In genomic region chr4:56424697-56425514, GRCh38 we compare ENCODE assay signal across 8 cellular contexts. TPM values are rescaled to one million over a fixed set of nuclear protein-coding genes. Genes with fewer than 3 reads are reported as not detected.
DNase-seq lines count a peak whose midpoint lies in the region; TF ChIP-seq lines count a peak whose summit lies in the region.

No MANE protein-coding gene starts in this region.

- H3K27me3 ChIP-seq in Loucy (ENCODE audit: insufficient read depth, low read length, poor library complexity, severe bottlenecking) (no peaks in the 10 kb centered on the region), adrenal gland (no peaks in the 10 kb centered on the region), testis (no peaks in the 10 kb centered on the region)

- peaks cover 42% of the 10 kb centered on the region for H4K20me1 ChIP-seq in Loucy (ENCODE audit: insufficient read depth, low read length, poor library complexity, severe bottlenecking)

- H3K4me3 ChIP-seq in Loucy (ENCODE audit: low read length, poor library complexity, severe bottlenecking) (no peak overlapping the region), adrenal gland (no peak overlapping the region), testis (no peak overlapping the region)

- no peak overlapping the region for H3K27ac ChIP-seq in adrenal gland
- no peak overlapping the region for H3K27ac ChIP-seq in testis

- H3K79me2 ChIP-seq in Loucy (ENCODE audit: insufficient read depth, low read length), result peaks cover 98% of the 10 kb centered on the region

- peak overlapping the region; percentile 34 for H3K4me2 ChIP-seq in Loucy (ENCODE audit: low read depth, low read length, poor library complexity, severe bottlenecking)

- TF ChIP-seq CTCF in Loucy (conservative IDR thresholded peaks at IDR 0.05; ENCODE audit: low read length), result peak; percentile 83
- peak; percentile 41 to 78 (median 62) for TF ChIP-seq CTCF in adrenal gland (IDR thresholded peaks at IDR 0.05)
- TF ChIP-seq CTCF in testis (IDR thresholded peaks at IDR 0.05), result peak; percentile 33 to 75 (median 56)

- intact Hi-C loops in adrenal gland (cut with DNase I), result loop anchor here in 1 of 2 donors (10.0 kb wide), 1 partner anchor 120 kb away; no protein-coding TSS in a partner anchor
- intact Hi-C loops in testis (cut with DNase I; ENCODE audit: low total_unique reads), result no loop called here

- H3K9ac ChIP-seq in Loucy (ENCODE audit: low read depth, low read length, poor library complexity, severe bottlenecking), result no peak overlapping the region

- DNase-seq in DMS53 (lab: John Stamatoyannopoulos, UW) (peak; percentile 33), DMS53 treated with DMSO at 0.1 percent for 48 hours (lab: John Stamatoyannopoulos, UW; ENCODE audit: unreplicated experiment) (no peak), adrenal gland (peak in 5 of 7 donors; percentile 31 to 65 (median 49)), hepatic stellate cell (ENCODE audit: low spot score) (peak; percentile 17), testis (peak; percentile 68), HK-2 (ENCODE audit: unreplicated experiment) (no peak), GOT3 (lab: John Stamatoyannopoulos, UW) (no peak)

- H3F3A ChIP-seq in Loucy (ENCODE audit: low read depth), result no peaks in the 10 kb centered on the region

- WGBS in adrenal gland, 4 donors, result 51 to 56% (median 54%) methylated on average over 5 of the region's 5 CpGs
- WGBS in testis, 2 donors, result 62 to 65% methylated on average over 5 of the region's 5 CpGs

- TF ChIP-seq POLR2A in adrenal gland (IDR thresholded peaks at IDR 0.05), result no peak
- TF ChIP-seq POLR2A in testis (IDR thresholded peaks at IDR 0.05), result no peak

- H3K4me1 ChIP-seq in Loucy (ENCODE audit: insufficient read depth, low read length, poor library complexity, severe bottlenecking) (peaks cover 14% of the 10 kb centered on the region), adrenal gland (replicated peaks in 1 of 2) (peaks cover 7 to 13% of the 10 kb centered on the region in 2 donors), testis (peaks cover 6% of the 10 kb centered on the region)

- H3K9me2 ChIP-seq in Loucy (replicated peaks; ENCODE audit: low read depth, low read length), result no peaks in the 10 kb centered on the region

- no peak overlapping the region for H2AFZ ChIP-seq in Loucy (ENCODE audit: low read length)

- no peaks in the 10 kb centered on the region for H3K36me3 ChIP-seq in Loucy (ENCODE audit: insufficient read depth, low read length)
- no peaks in the 10 kb centered on the region for H3K36me3 ChIP-seq in adrenal gland (replicated peaks in 1 of 2)
- no peaks in the 10 kb centered on the region for H3K36me3 ChIP-seq in testis (ENCODE audit: low read depth, missing control alignments)

- H3K9me3 ChIP-seq in Loucy (ENCODE audit: insufficient read depth, low read depth, low read length) (no peaks in the 10 kb centered on the region), adrenal gland (replicated peaks in 1 of 3) (no peaks in the 10 kb centered on the region), testis (no peaks in the 10 kb centered on the region)

RNA-seq across cellular contexts. Expression of gene PPAT, which starts 10.5 kb away (rescaled TPM):
- total RNA-seq in adrenal gland, result 10 to 100 TPM in 4 of 8 donors, 1 to 10 TPM in 4; 6.0 to 18.1 (median 11.5) TPM
- 10 to 100 TPM in 1 of 3 donors, 1 to 10 TPM in 2; 1.8 to 15.7 (median 2.0) TPM for polyA plus RNA-seq in adrenal gland
- total RNA-seq in testis, result 10 to 100 TPM; 20.1 to 22.5 TPM
- polyA plus RNA-seq in testis (ENCODE audit: insufficient read depth, low read depth, low replicate concordance), result 14.9 TPM

RNA-seq across cellular contexts. Expression of gene PAICS, which starts 11.2 kb away (rescaled TPM):
- total RNA-seq in adrenal gland, result 10 to 100 TPM; 19.4 to 84.2 (median 61.2) TPM
- 100 to 1,000 TPM in 1 of 3 donors, 10 to 100 TPM in 2; 29.2 to 129 (median 39.2) TPM for polyA plus RNA-seq in adrenal gland
- total RNA-seq in testis, result 10 to 100 TPM; 65.8 to 69.0 TPM
- 62.2 TPM for polyA plus RNA-seq in testis (ENCODE audit: insufficient read depth, low read depth, low replicate concordance)

RNA-seq across cellular contexts. Expression of gene AASDH, which starts 37.6 kb away (rescaled TPM):
- total RNA-seq in adrenal gland, result 10 to 100 TPM in 7 of 8 donors, 1 to 10 TPM in 1; 2.5 to 19.0 (median 13.6) TPM
- 10 to 100 TPM in 1 of 3 donors, 1 to 10 TPM in 2; 4.6 to 15.0 (median 5.3) TPM for polyA plus RNA-seq in adrenal gland
- total RNA-seq in testis, result 10 to 100 TPM; 12.3 to 19.5 TPM
- polyA plus RNA-seq in testis (ENCODE audit: insufficient read depth, low read depth, low replicate concordance), result 7.8 TPM

RNA-seq across cellular contexts. Expression of gene SRP72, which starts 42.5 kb away (rescaled TPM):
- total RNA-seq in adrenal gland (100 to 1,000 TPM in 1 of 8 donors, 10 to 100 TPM in 7; 28.0 to 160 (median 66.5) TPM), testis (10 to 100 TPM; 67.9 to 76.5 TPM)
- polyA plus RNA-seq in adrenal gland (100 to 1,000 TPM in 1 of 3 donors, 10 to 100 TPM in 2; 32.4 to 207 (median 32.7) TPM), testis (ENCODE audit: insufficient read depth, low read depth, low replicate concordance) (57.2 TPM)

Comparison
In these comparisons a context has a peak if more than half of its experiments do, and no peak if none do; other contexts are left out.
1. DNase-seq: peak in DMS53 (single experiment), adrenal gland (5 of 7), hepatic stellate cell (single experiment) and testis (single experiment); none in DMS53 treated with DMSO at 0.1 percent for 48 hours (single experiment), HK-2 (single experiment) and GOT3 (single experiment).
2. Peak in every context shown above with its lines, with median percentiles within 50 percentile points of each other: CTCF ChIP-seq.